ENCODE assay signal across 1 cellular context in genomic region chr9:77912895-77913693, GRCh38.
TF ChIP-seq lines count a peak whose summit lies in the region.

No MANE protein-coding gene starts in this region.

TF ChIP-seq in K562, 482 proteins besides CTCF, POLR2A, EP300 and RAD21 (continued from another document):
- TF ChIP-seq, protein P1, sequence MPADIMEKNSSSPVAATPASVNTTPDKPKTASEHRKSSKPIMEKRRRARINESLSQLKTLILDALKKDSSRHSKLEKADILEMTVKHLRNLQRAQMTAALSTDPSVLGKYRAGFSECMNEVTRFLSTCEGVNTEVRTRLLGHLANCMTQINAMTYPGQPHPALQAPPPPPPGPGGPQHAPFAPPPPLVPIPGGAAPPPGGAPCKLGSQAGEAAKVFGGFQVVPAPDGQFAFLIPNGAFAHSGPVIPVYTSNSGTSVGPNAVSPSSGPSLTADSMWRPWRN (IDR thresholded peaks at IDR 0.05; ENCODE audit: low read depth) = no peak
- TF ChIP-seq POLR2AphosphoS2 (IDR thresholded peaks at IDR 0.05; ENCODE audit: low read length) (no peak), ZNF324 (CRISPR knock-in tag; IDR thresholded peaks at IDR 0.05) (no peak), FOXP1 (CRISPR knock-in tag; IDR thresholded peaks at IDR 0.05) (no peak), SRSF7 (optimal IDR thresholded peaks at IDR 0.05; ENCODE audit: low read depth, low read length) (no peak), ZZZ3 (IDR thresholded peaks at IDR 0.05) (no peak), MYC (IDR thresholded peaks at IDR 0.05; ENCODE audit: low read depth, low read length) (no peak), MYC (CRISPR knock-in tag; IDR thresholded peaks at IDR 0.05; ENCODE audit: borderline replicate concordance, low read depth) (no peak), PRDM10 (IDR thresholded peaks at IDR 0.05; ENCODE audit: partially characterized antibody) (no peak), ZNF253 (CRISPR knock-in tag; conservative IDR thresholded peaks at IDR 0.05) (no peak), TRIM28 (IDR thresholded peaks at IDR 0.05) (no peak), MAX (CRISPR knock-in tag; IDR thresholded peaks at IDR 0.05) (no peak), MAFK (IDR thresholded peaks at IDR 0.05; ENCODE audit: low read length) (no peak)
